Comparison of ENCODE assay signal across 24 cellular contexts in the genomic region with DNA sequence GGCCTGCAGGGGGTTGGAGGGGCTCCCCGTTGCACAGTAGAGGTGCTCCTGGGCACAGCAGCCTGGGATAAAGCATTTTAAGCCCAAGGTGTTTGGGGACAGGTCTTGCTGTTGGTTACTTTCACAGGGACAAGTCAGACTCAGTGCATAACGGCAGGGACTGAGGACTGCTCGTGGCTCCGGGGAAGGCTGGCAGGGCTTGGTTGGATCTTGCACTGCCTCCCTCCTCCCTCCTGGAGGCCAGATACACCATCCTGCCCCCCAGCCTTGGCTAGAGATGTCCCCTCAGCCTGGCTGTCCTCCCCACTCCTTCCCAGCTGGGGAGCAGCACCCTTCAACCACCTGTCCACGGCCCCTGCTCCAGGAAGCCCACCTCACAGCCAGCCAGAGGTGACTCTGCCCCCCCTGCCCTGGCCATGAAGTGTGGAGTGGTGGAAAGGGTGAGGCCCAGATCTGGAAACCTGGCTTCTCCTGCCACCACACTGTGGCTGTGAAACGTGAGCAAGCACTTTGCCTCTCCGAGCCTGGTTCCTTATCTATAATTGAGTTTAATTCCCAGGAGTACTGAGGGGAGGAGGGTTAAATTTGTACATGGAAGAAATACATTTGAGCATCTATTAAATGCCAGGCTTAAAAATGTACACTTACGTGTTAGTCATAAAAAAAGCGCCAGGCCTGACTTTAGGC.
"Had no signal": no experiment of that assay in that cellular context is flagged by ENCODE, and none has a peak within 500 bp of the region (broad histone marks: within the 10 kb centered on the region; RNA-seq: fewer than 3 reads in every experiment).

No MANE protein-coding gene starts in this region.

- H3K9me3 ChIP-seq: body of pancreas had no signal

- H3K27ac ChIP-seq: body of pancreas, KMS-11 had no signal

- H3K4me1 ChIP-seq: body of pancreas had no signal

- FAIRE-seq: RCC 7860, TTC549 had no signal

- H3K27me3 ChIP-seq: body of pancreas had no signal

- H3K4me3 ChIP-seq: body of pancreas had no signal

- H3K4me2 ChIP-seq: KMS-11 had no signal

- ATAC-seq: activated CD8-positive, alpha-beta memory T cell treated with anti-CD3 and anti-CD28 coated beads, Interleukin-2, amount 10 ng/mL, durations not matched to agents 7 days and 5 days; body of pancreas; PC-3 had no signal

- DNase-seq: activated B cell treated with CpG ODN at 0.5 μM for 24 hours; activated CD4-positive, alpha-beta T cell treated with anti-CD3 and anti-CD28 coated beads for 1 hour; activated CD4-positive, alpha-beta T cell treated with anti-CD3 and anti-CD28 coated beads, Interleukin-2, amount 10 ng/mL, durations not matched to agents 24 days and 14 days; activated CD4-positive, alpha-beta T cell treated with anti-CD3 and anti-CD28 coated beads, Interleukin-2, amount 50 U/mL, for 48 hours; activated CD8-positive, alpha-beta memory T cell treated with anti-CD3 and anti-CD28 coated beads, Interleukin-2, amount 10 ng/mL, durations not matched to agents 7 days and 5 days; activated effector memory CD4-positive, alpha-beta T cell treated with Interleukin-2 at 50 U/mL for 16 hours; activated naive CD4-positive, alpha-beta T cell; activated T-cell treated with anti-CD3 and anti-CD28 coated beads, Interleukin-2, amount 50 U/mL, for 24 hours; body of pancreas; central memory CD4-positive, alpha-beta T cell; IMR-90; MV-4-11; NCI-H1092 treated with DMSO at 0.1 percent for 48 hours; NCI-H1417 treated with DMSO at 0.1 percent for 48 hours; NCI-H187; NCI-H2081; NCI-H510A treated with DMSO at 0.1 percent for 48 hours; NCI-H69; NK-92 treated with Interleukin-12 subunit alpha and Interleukin-12 subunit beta, amount 100 ng/mL, for 24 hours; PC-3; T-helper 9 cell had no signal

- H3K9ac ChIP-seq: KMS-11 had no signal
